8 cellular contexts compared by ENCODE assay signal in the genomic region with DNA sequence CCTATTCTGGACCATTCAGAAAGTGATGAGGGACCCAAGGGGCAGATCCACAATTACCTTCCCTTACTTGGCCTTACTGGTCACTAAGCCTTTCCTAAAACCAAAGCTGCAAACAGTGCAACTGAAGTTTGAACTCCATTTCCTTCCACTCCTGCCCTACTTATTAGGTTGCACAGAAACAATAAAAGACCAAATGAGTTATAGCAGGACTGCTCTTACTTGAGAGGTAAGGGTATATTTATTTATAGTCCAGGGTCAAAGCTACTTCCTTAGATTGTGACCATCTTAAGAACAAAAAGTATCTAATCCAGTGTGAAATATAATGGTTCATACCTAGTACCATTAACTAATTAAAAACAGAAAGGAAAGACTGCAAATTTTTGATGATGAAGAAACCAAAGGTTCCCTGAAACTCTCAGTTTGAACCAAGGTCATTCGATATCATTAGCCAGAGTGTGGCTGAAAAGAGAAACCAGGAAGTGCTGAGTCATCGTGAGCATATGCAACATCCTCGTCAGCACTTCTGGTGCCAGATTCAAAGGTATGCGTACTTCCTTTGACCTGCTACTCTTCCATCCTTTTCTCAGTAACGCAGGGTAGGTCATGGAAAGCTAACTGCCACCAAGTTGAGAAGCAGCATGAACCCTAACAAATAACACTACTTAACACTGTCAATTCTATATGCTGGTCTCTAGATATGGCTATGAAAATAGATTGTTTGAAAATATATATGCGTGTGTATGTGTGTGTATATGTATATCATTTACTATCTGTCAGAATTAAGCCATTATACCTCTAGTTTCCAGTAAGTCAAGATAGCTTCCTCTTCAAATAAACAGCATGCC. TPM values are rescaled to one million over a fixed set of nuclear protein-coding genes. Genes with fewer than 3 reads are reported as not detected.
DNase-seq lines count a peak whose midpoint lies in the region; FAIRE-seq and TF ChIP-seq lines count a peak whose summit lies in the region.

No MANE protein-coding gene starts in this region.

- peak; percentile 72 for FAIRE-seq in bronchial epithelial cell (lab: Jason Lieb, UNC)

- no peaks in the 10 kb centered on the region for H3K9me3 ChIP-seq in GM23248 (ENCODE audit: low read depth)

- H3K4me1 ChIP-seq in GM23248 (ENCODE audit: insufficient read depth) = peaks cover 47% of the 10 kb centered on the region

- 0 out of 2 replicates have a peak overlapping the region, but pooled peaks have one; percentile 25 for H2AFZ ChIP-seq in GM23248

- no peaks in the 10 kb centered on the region for H3K9me2 ChIP-seq in GM23248 (ENCODE audit: insufficient read depth)

- peak overlapping the region; percentile 54 for H3K4me3 ChIP-seq in GM23248
- H3K4me3 ChIP-seq in Jurkat, Clone E6-1 (ENCODE audit: low read length) = peak overlapping the region; percentile 11
- no peak overlapping the region for H3K4me3 ChIP-seq in bronchial epithelial cell (ENCODE audit: low read depth, low read length)

- WGBS in GM23248 (ENCODE audit: low coverage in 1 of 2, low lambda C conversion rate in 2 of 2, missing lambda C conversion rate in 2 of 2), 2 experiments = 22 to 23% methylated on average over 6 of the region's 6 CpGs

- in situ Hi-C loops in GM23248 (cut with MboI) = no loop called here

- H4K20me1 ChIP-seq in GM23248 (ENCODE audit: insufficient read depth) = no peaks in the 10 kb centered on the region

- H3K36me3 ChIP-seq in GM23248 (ENCODE audit: low read depth) (peaks cover 3% of the 10 kb centered on the region; the same call in 1 of the 2 replicates), bronchial epithelial cell (ENCODE audit: control insufficient read depth, insufficient read depth, low read length) (no peaks in the 10 kb centered on the region)

- peak overlapping the region; percentile 44 for H3K9ac ChIP-seq in GM23248

- DNase-seq in NCI-H1417 (lab: John Stamatoyannopoulos, UW) = peak in 2 of 3 experiments; percentile 7 to 47
- DNase-seq in NCI-H1417 treated with DMSO at 0.1 percent for 48 hours (lab: John Stamatoyannopoulos, UW) = no peak
- peak; percentile 95 for DNase-seq in GM23248
- DNase-seq in Jurkat, Clone E6-1 (ENCODE audit: low read depth, low spot score) = peak; percentile 92
- DNase-seq in SW480 (ENCODE audit: low spot score) = peak; percentile 90
- peak; percentile 92 for DNase-seq in bronchial epithelial cell (ENCODE audit: low read depth)
- DNase-seq in kidney glomerular epithelial cell (lab: John Stamatoyannopoulos, UW) = peak; percentile 87
- peak; percentile 69 for DNase-seq in stimulated activated CD8-positive, alpha-beta memory T cell treated with anti-CD3 and anti-CD28 coated beads, Interleukin-4, amount 100 ng/mL, for 48 hours

- peaks cover 56% of the 10 kb centered on the region for H3F3A ChIP-seq in GM23248 (ENCODE audit: insufficient read depth)

- H3K27me3 ChIP-seq in GM23248 (replicated peaks; ENCODE audit: insufficient read depth) (no peaks in the 10 kb centered on the region), bronchial epithelial cell (ENCODE audit: control insufficient read depth, insufficient read depth, low read length) (no peaks in the 10 kb centered on the region)

- peak overlapping the region; percentile 70 for H3K4me2 ChIP-seq in GM23248 (ENCODE audit: unreplicated experiment)

- no peak for TF ChIP-seq CTCF in bronchial epithelial cell (IDR thresholded peaks at IDR 0.05; ENCODE audit: insufficient read depth, low read length, severe bottlenecking)

- H3K27ac ChIP-seq in GM23248 = peak overlapping the region; percentile 76

- H3K79me2 ChIP-seq in GM23248 (ENCODE audit: insufficient read depth) = peaks cover 99% of the 10 kb centered on the region

RNA-seq across cellular contexts. Expression of a gene that starts 26.8 kb away (rescaled TPM):
- total RNA-seq in GM23248 (2014; rRNA removed; shearing (Covaris generic)) = 61.5 and 77.0 TPM in 2 replicates
- polyA plus RNA-seq in GM23248 (2016; fragmentation: Nextera tagmentation; extraction: Ambion mirVana) = 16.1 and 17.8 TPM in 2 replicates
- polyA plus RNA-seq in Jurkat, Clone E6-1 (2012; ENCODE audit: insufficient read depth, insufficient read length) = 26.8 TPM
- 52.9 and 68.0 TPM in 2 replicates for total RNA-seq in bronchial epithelial cell
